In genomic region chr5:80953587-80953986, GRCh38 we compare ENCODE assay signal across 27 cellular contexts.
"Had no signal": no experiment of that assay in that cellular context is flagged by ENCODE, and none has a peak within 500 bp of the region (broad histone marks: within the 10 kb centered on the region; RNA-seq: fewer than 3 reads in every experiment).

No MANE protein-coding gene starts in this region.

- H3K36me3 ChIP-seq: stomach, suprapubic skin, thoracic aorta, thyroid gland, tibial artery, tibial nerve, transverse colon, upper lobe of left lung, upper lobe of right lung, uterus, vagina had no signal

- H3K9me3 ChIP-seq: stomach, suprapubic skin, testis, thoracic aorta, thyroid gland, tibial artery, tibial nerve, transverse colon, upper lobe of left lung, upper lobe of right lung, uterus, vagina had no signal

- H3K27ac ChIP-seq: stomach, suprapubic skin, testis, thoracic aorta, thyroid gland, tibial artery, tibial nerve, transverse colon, upper lobe of left lung, upper lobe of right lung, uterus, vagina had no signal

- DNase-seq: stimulated activated CD4-positive, alpha-beta T cell treated with anti-CD3 and anti-CD28 coated beads, Interleukin-2, amount 100 ng/mL, for 48 hours; stimulated activated CD4-positive, alpha-beta T cell treated with anti-CD3 and anti-CD28 coated beads, Interleukin-4, amount 100 ng/mL, for 1 hour; stimulated activated CD4-positive, alpha-beta T cell treated with anti-CD3 and anti-CD28 coated beads, Interleukin-4, amount 100 ng/mL, for 24 hours; stimulated activated CD4-positive, alpha-beta T cell treated with anti-CD3 and anti-CD28 coated beads, Interleukin-4, amount 100 ng/mL, for 4 hours; stimulated activated CD8-positive, alpha-beta memory T cell treated with anti-CD3 and anti-CD28 coated beads, Interleukin-4, amount 100 ng/mL, for 48 hours; stimulated activated naive B cell treated with anti-CD40 and anti-IgM and Interleukin-4, amounts not matched to agents 10 μg/mL and 1 μg/mL and 100 μg/mL, for 72 hours; stimulated activated naive CD4-positive, alpha-beta T cell; stimulated activated naive CD4-positive, alpha-beta T cell treated with Interleukin-2 at 50 U/mL for 16 hours; stimulated activated naive CD8-positive, alpha-beta T cell treated with anti-CD3 and anti-CD28 coated beads, Interleukin-15, amount 100 ng/mL, for 72 hours; stimulated activated naive CD8-positive, alpha-beta T cell treated with anti-CD3 and anti-CD28 coated beads, Interleukin-15, Interleukin-2, amounts not matched to agents 100 U/mL and 50 U/mL, for 24 hours; stomach; substantia nigra; testis; thyroid gland; tibial artery; transverse colon; trophoblast cell; upper lobe of left lung; upper lobe of right lung; uterus had no signal

- H3K27me3 ChIP-seq: testis, thyroid gland, upper lobe of left lung, uterus, vagina had no signal

- ATAC-seq: stimulated activated effector memory CD8-positive, alpha-beta T cell treated with anti-CD3 and anti-CD28 coated beads, Interleukin-12 subunit alpha, Interleukin-12 subunit beta, amount 100 ng/mL, for 72 hours; stimulated activated memory B cell treated with anti-CD40 and anti-IgM and Interleukin-4, amounts not matched to agents 10 μg/mL and 1 μg/mL and 100 μg/mL, for 72 hours; stimulated activated naive B cell treated with anti-CD40 and anti-IgM and Interleukin-4, amounts not matched to agents 10 μg/mL and 1 μg/mL and 100 μg/mL, for 72 hours; stimulated activated naive CD8-positive, alpha-beta T cell treated with anti-CD3 and anti-CD28 coated beads, Interleukin-15, amount 100 ng/mL, for 72 hours; stimulated activated naive CD8-positive, alpha-beta T cell treated with anti-CD3 and anti-CD28 coated beads, Interleukin-15, Interleukin-2, amounts not matched to agents 100 U/mL and 50 U/mL, for 24 hours; upper lobe of right lung had no signal

- H3K4me3 ChIP-seq: stomach, suprapubic skin, testis, thoracic aorta, thyroid gland, tibial artery, tibial nerve, transverse colon, upper lobe of left lung, upper lobe of right lung, uterus, vagina had no signal

- FAIRE-seq: urothelium cell line had no signal

- H3K4me1 ChIP-seq: stomach, suprapubic skin, testis, tibial artery, transverse colon, upper lobe of right lung, uterus, vagina had no signal
